27 cellular contexts compared by ENCODE assay signal in the genomic region with DNA sequence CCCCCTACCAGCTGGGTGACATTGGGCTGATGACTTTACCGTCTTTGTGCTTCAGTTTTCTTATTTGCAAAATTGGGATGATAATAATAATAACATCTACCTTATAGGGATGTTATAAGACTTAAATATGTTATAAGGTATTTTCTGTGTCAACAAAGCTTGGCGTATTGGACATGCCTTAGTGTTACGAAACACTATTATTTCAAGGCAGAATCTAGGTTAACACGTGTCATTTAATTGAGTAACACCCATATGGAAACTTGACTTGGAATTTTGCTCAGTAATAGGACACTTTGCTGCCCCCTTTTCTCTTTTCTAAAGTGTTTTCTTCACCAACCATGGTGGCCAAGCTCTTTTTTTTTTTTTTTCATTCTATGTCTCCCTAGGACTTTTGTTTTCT.
A peak's percentile ranks its signal among the peaks of the same experiment; 100 is the strongest.
DNase-seq lines count a peak whose midpoint lies in the region; FAIRE-seq and TF ChIP-seq lines count a peak whose summit lies in the region.
"Had no signal": no experiment of that assay in that cellular context is flagged by ENCODE, and none has a peak within 500 bp of the region (broad histone marks: within the 10 kb centered on the region; RNA-seq: fewer than 3 reads in every experiment).

No MANE protein-coding gene starts in this region.

- H3K27ac Mint-ChIP-seq in MCF 10A (ENCODE audit: low read depth, unreplicated experiment), result no peak overlapping the region

- DNase-seq in MCF 10A (ENCODE audit: unreplicated experiment) (peak; percentile 74), breast epithelium (ENCODE audit: low spot score in 2 of 2) (no peak), bronchial epithelial cell (ENCODE audit: low read depth) (peak; percentile 7), fibroblast of villous mesenchyme (ENCODE audit: low read depth) (peak; percentile 21), coronary artery (ENCODE audit: low spot score) (no peak), adrenal gland (no peak), NCI-H1092 (lab: John Stamatoyannopoulos, UW) (no peak)
- no peak for DNase-seq in central memory CD4-positive, alpha-beta T cell
- DNase-seq: 8988T, ACHN, DMS153, DND-41, GM23248, H7, NCI-H1048, NCI-H1417 treated with DMSO at 0.1 percent for 48 hours, NCI-H187, NCI-H2081 treated with DMSO at 0.1 percent for 48 hours, NCI-H2171, NCI-H226, NCI-H510A, NCI-H774, PC-9, SHP77 had no signal

- TF ChIP-seq CTCF in MCF 10A (IDR thresholded peaks at IDR 0.05; ENCODE audit: unreplicated experiment) (no peak), breast epithelium (IDR thresholded peaks at IDR 0.05) (no peak), bronchial epithelial cell (IDR thresholded peaks at IDR 0.05; ENCODE audit: insufficient read depth, low read length, severe bottlenecking) (no peak), fibroblast of villous mesenchyme (IDR thresholded peaks at IDR 0.05; ENCODE audit: insufficient read depth, low read depth, low read length) (no peak), coronary artery (IDR thresholded peaks at IDR 0.05) (no peak), adrenal gland (IDR thresholded peaks at IDR 0.05) (no peak)

- peaks cover 17% of the 10 kb centered on the region for H3K4me1 Mint-ChIP-seq in MCF 10A (ENCODE audit: insufficient read depth, unreplicated experiment)

- no peak overlapping the region for H3K4me3 ChIP-seq in breast epithelium
- no peak overlapping the region for H3K4me3 ChIP-seq in bronchial epithelial cell (ENCODE audit: low read depth, low read length)
- H3K4me3 ChIP-seq in fibroblast of villous mesenchyme (ENCODE audit: low read depth, low read length), result no peak overlapping the region
- no peak overlapping the region for H3K4me3 ChIP-seq in coronary artery
- H3K4me3 ChIP-seq in adrenal gland, result no peak overlapping the region
- H3K4me3 ChIP-seq: GM23248, PC-9 had no signal

- H3K27me3 Mint-ChIP-seq in MCF 10A (ENCODE audit: insufficient read depth, unreplicated experiment), result no peaks in the 10 kb centered on the region

- H3K4me1 ChIP-seq in breast epithelium (no peaks in the 10 kb centered on the region), adrenal gland (replicated peaks in 1 of 2) (no peaks in the 10 kb centered on the region)

- H3K36me3 ChIP-seq in breast epithelium (no peaks in the 10 kb centered on the region), bronchial epithelial cell (ENCODE audit: control insufficient read depth, insufficient read depth, low read length) (no peaks in the 10 kb centered on the region), adrenal gland (replicated peaks in 1 of 2) (no peaks in the 10 kb centered on the region)

- intact Hi-C loops in MCF 10A (cut with micrococcal nuclease), result no loop called here
- intact Hi-C loops in breast epithelium (cut with DNase I; ENCODE audit: low total_unique reads), result no loop called here
- intact Hi-C loops in adrenal gland (cut with DNase I), result no loop called here

- 54 to 79% (median 65%) methylated on average over 4 of the region's 4 CpGs for WGBS in adrenal gland, 4 donors

- POLR2A ChIA-PET in MCF 10A (lab: Yijun Ruan, JAX), result interaction anchor here (0.5 to 1.5 kb wide), 6 partner anchors 11 to 39 kb away, joined by 3 to 7 read pairs (median 3); no protein-coding TSS in a partner anchor

- CTCF ChIA-PET in MCF 10A (lab: Yijun Ruan, JAX), result interaction anchor here (0.7 to 1.7 kb wide), 3 partner anchors 52 to 316 kb away, joined by 3 to 4 read pairs (median 3); no protein-coding TSS in a partner anchor

- TF ChIP-seq POLR2A in breast epithelium (IDR thresholded peaks at IDR 0.05) (no peak), adrenal gland (IDR thresholded peaks at IDR 0.05) (no peak)

- no peak overlapping the region for H3K4me3 Mint-ChIP-seq in MCF 10A (ENCODE audit: unreplicated experiment)

- H3K27ac ChIP-seq in breast epithelium, result no peak overlapping the region
- H3K27ac ChIP-seq in coronary artery, result no peak overlapping the region
- no peak overlapping the region for H3K27ac ChIP-seq in adrenal gland
- H3K27ac ChIP-seq: GM23248, KMS-11, PC-9 had no signal

- BruUV-seq in MCF 10A (replicated peaks; lab: Mats Ljungman, UMichigan), result no TSS peak

- no peaks in the 10 kb centered on the region for H3K9me3 ChIP-seq in breast epithelium
- no peaks in the 10 kb centered on the region for H3K9me3 ChIP-seq in adrenal gland (replicated peaks in 1 of 3)

- H3K9me3 Mint-ChIP-seq in MCF 10A (ENCODE audit: unreplicated experiment), result no peaks in the 10 kb centered on the region

- no peaks in the 10 kb centered on the region for H3K36me3 Mint-ChIP-seq in MCF 10A (ENCODE audit: insufficient read depth, unreplicated experiment)

- no peak for FAIRE-seq in bronchial epithelial cell (lab: Jason Lieb, UNC)
- FAIRE-seq: GM18507, HTR-8/SVneo had no signal

- peaks cover 0 to 17% of the 10 kb centered on the region in 2 donors for H3K27me3 ChIP-seq in breast epithelium
- peaks cover 6% of the 10 kb centered on the region for H3K27me3 ChIP-seq in bronchial epithelial cell (ENCODE audit: control insufficient read depth, insufficient read depth, low read length)
- H3K27me3 ChIP-seq in adrenal gland, result peaks cover 11% of the 10 kb centered on the region

Comparison
In these comparisons a context has a peak if more than half of its experiments do, and no peak if none do; other contexts are left out.
1. DNase-seq: peak in MCF 10A (single experiment), bronchial epithelial cell (single experiment) and fibroblast of villous mesenchyme (single experiment); none in breast epithelium (0 of 2), central memory CD4-positive, alpha-beta T cell (single experiment), coronary artery (single experiment), adrenal gland (0 of 7) and NCI-H1092 (single experiment).